In genomic region chr4:41661447-41662076, GRCh38 we compare ENCODE assay signal across 8 cellular contexts.
DNase-seq lines count a peak whose midpoint lies in the region; ATAC-seq, FAIRE-seq and TF ChIP-seq lines count a peak whose summit lies in the region.

No MANE protein-coding gene starts in this region.

- H3K9me3 Mint-ChIP-seq in CD14-positive monocyte: no peaks in the 10 kb centered on the region
- no peaks in the 10 kb centered on the region for H3K9me3 Mint-ChIP-seq in stimulated activated memory B cell treated with anti-CD40 and anti-IgM and Interleukin-4, amounts not matched to agents 10 μg/mL and 1 μg/mL and 100 μg/mL, for 72 hours

- intact Hi-C loops in CD14-positive monocyte (cut with micrococcal nuclease) (loop anchor here in 1 of 2 donors (2.0 kb wide), 1 partner anchor 381 kb away; no protein-coding TSS in a partner anchor), breast epithelium (cut with DNase I; ENCODE audit: low total_unique reads) (no loop called here), kidney (cut with DNase I) (loop anchor here (2.0 kb wide), 1 partner anchor 381 kb away; no protein-coding TSS in a partner anchor)

- no peaks in the 10 kb centered on the region for H3K36me3 Mint-ChIP-seq in CD14-positive monocyte
- no peaks in the 10 kb centered on the region for H3K36me3 Mint-ChIP-seq in stimulated activated memory B cell treated with anti-CD40 and anti-IgM and Interleukin-4, amounts not matched to agents 10 μg/mL and 1 μg/mL and 100 μg/mL, for 72 hours

- no peak overlapping the region for H3K4me3 Mint-ChIP-seq in CD14-positive monocyte
- H3K4me3 Mint-ChIP-seq in stimulated activated memory B cell treated with anti-CD40 and anti-IgM and Interleukin-4, amounts not matched to agents 10 μg/mL and 1 μg/mL and 100 μg/mL, for 72 hours: no peak overlapping the region

- peak; percentile 95 for TF ChIP-seq CTCF in CD14-positive monocyte (IDR thresholded peaks at IDR 0.05)
- peak; percentile 78 to 88 (median 81) for TF ChIP-seq CTCF in breast epithelium (IDR thresholded peaks at IDR 0.05)
- TF ChIP-seq CTCF in kidney (IDR thresholded peaks at IDR 0.05; ENCODE audit: borderline replicate concordance, extremely low read depth, insufficient read depth): peak; percentile 90

- no peak overlapping the region for H3K4me3 ChIP-seq in SK-N-MC
- H3K4me3 ChIP-seq in breast epithelium: no peak overlapping the region
- no peak overlapping the region for H3K4me3 ChIP-seq in kidney (ENCODE audit: low read length in 2 of 2)

- no peaks in the 10 kb centered on the region for H3K27me3 ChIP-seq in breast epithelium

- no peaks in the 10 kb centered on the region for H3K9me3 ChIP-seq in SK-N-MC (ENCODE audit: low read depth, low read length)
- no peaks in the 10 kb centered on the region for H3K9me3 ChIP-seq in breast epithelium
- H3K9me3 ChIP-seq in kidney (ENCODE audit: control insufficient read depth in 1 of 2, low read length in 2 of 2): no peaks in the 10 kb centered on the region

- FAIRE-seq in kidney (lab: Jason Lieb, UNC): peak; percentile 93

- peak overlapping the region; percentile 30 for H3K9ac ChIP-seq in SK-N-MC (ENCODE audit: insufficient read length)
- H3K9ac ChIP-seq in kidney (ENCODE audit: low read length in 2 of 2): no peak overlapping the region

- peak; percentile 55 for ATAC-seq in GM18517 (IDR thresholded peaks at IDR 0.05; ENCODE audit: unreplicated experiment)
- no peak for ATAC-seq in stimulated activated memory B cell treated with anti-CD40 and anti-IgM and Interleukin-4, amounts not matched to agents 10 μg/mL and 1 μg/mL and 100 μg/mL, for 72 hours

- no peaks in the 10 kb centered on the region for H3K4me1 ChIP-seq in breast epithelium
- H3K4me1 ChIP-seq in kidney (ENCODE audit: control insufficient read depth in 1 of 2, insufficient read depth in 1 of 2, low read depth in 1 of 2, low read length in 2 of 2): peaks cover 4% of the 10 kb centered on the region in 2 donors

- DNase-seq in CD14-positive monocyte (ENCODE audit: low spot score) (no peak), LHCN-M2 (ENCODE audit: low read depth) (peak; percentile 32), SK-N-MC (ENCODE audit: low read depth, low spot score) (peak; percentile 58), breast epithelium (ENCODE audit: low spot score in 2 of 2) (peak; percentile 29 to 75), kidney (no peak)
- peak; percentile 41 to 61 for DNase-seq in stimulated activated CD4-positive, alpha-beta T cell treated with anti-CD3 and anti-CD28 coated beads, Interleukin-2, amount 100 ng/mL, for 24 hours

- H3K27ac ChIP-seq in SK-N-MC: peak overlapping the region; percentile 27; the same call in 1 of the 2 replicates
- H3K27ac ChIP-seq in breast epithelium: no peak overlapping the region
- no peak overlapping the region for H3K27ac ChIP-seq in kidney (ENCODE audit: low read depth in 2 of 2, low read length in 2 of 2)

- peaks cover 4% of the 10 kb centered on the region in 3 donors for H3K27me3 Mint-ChIP-seq in CD14-positive monocyte (ENCODE audit: low read depth in 3 of 3)
- H3K27me3 Mint-ChIP-seq in stimulated activated memory B cell treated with anti-CD40 and anti-IgM and Interleukin-4, amounts not matched to agents 10 μg/mL and 1 μg/mL and 100 μg/mL, for 72 hours: peaks cover 11% of the 10 kb centered on the region

- H3K36me3 ChIP-seq in SK-N-MC (ENCODE audit: insufficient read depth, low read length) (no peaks in the 10 kb centered on the region), breast epithelium (no peaks in the 10 kb centered on the region), kidney (ENCODE audit: control insufficient read depth in 1 of 2, insufficient read depth in 2 of 2, low read length in 2 of 2) (peaks cover 0 to 11% of the 10 kb centered on the region in 2 donors)

- TF ChIP-seq POLR2A in breast epithelium (IDR thresholded peaks at IDR 0.05): no peak

- no peak overlapping the region for H3K27ac Mint-ChIP-seq in CD14-positive monocyte
- H3K27ac Mint-ChIP-seq in stimulated activated memory B cell treated with anti-CD40 and anti-IgM and Interleukin-4, amounts not matched to agents 10 μg/mL and 1 μg/mL and 100 μg/mL, for 72 hours: no peak overlapping the region

- peaks cover 3% of the 10 kb centered on the region for H3K4me1 Mint-ChIP-seq in CD14-positive monocyte
- no peaks in the 10 kb centered on the region for H3K4me1 Mint-ChIP-seq in stimulated activated memory B cell treated with anti-CD40 and anti-IgM and Interleukin-4, amounts not matched to agents 10 μg/mL and 1 μg/mL and 100 μg/mL, for 72 hours

Comparison
In these comparisons a context has a peak if more than half of its experiments do, and no peak if none do; other contexts are left out.
1. DNase-seq: peak in LHCN-M2 (single experiment), SK-N-MC (single experiment), breast epithelium (2 of 2) and stimulated activated CD4-positive, alpha-beta T cell treated with anti-CD3 and anti-CD28 coated beads, Interleukin-2, amount 100 ng/mL, for 24 hours (2 of 2); none in CD14-positive monocyte (single experiment) and kidney (single experiment).
2. Peak in every context shown above with its lines, with median percentiles within 50 percentile points of each other: CTCF ChIP-seq.